ENCODE assay signal across 22 cellular contexts in genomic region chr3:56413911-56414310, GRCh38. TPM values are rescaled to one million over a fixed set of nuclear protein-coding genes. Genes with fewer than 3 reads are reported as not detected.
DNase-seq lines count a peak whose midpoint lies in the region; TF ChIP-seq lines count a peak whose summit lies in the region.
"Had no signal": no experiment of that assay in that cellular context is flagged by ENCODE, and none has a peak within 500 bp of the region (broad histone marks: within the 10 kb centered on the region; RNA-seq: fewer than 3 reads in every experiment).

No MANE protein-coding gene starts in this region.

- H3K79me2 ChIP-seq in H9 (ENCODE audit: insufficient read depth, low read length), result no peaks in the 10 kb centered on the region
- no peaks in the 10 kb centered on the region for H3K79me2 ChIP-seq in mesendoderm (ENCODE audit: control insufficient read depth, insufficient read depth, low read length)

- H3K36me3 ChIP-seq in mesendoderm (ENCODE audit: control insufficient read depth, insufficient read depth, low read length) (no peaks in the 10 kb centered on the region), colonic mucosa (no peaks in the 10 kb centered on the region)
- H3K36me3 ChIP-seq: SJSA1 had no signal

- H3K4me1 ChIP-seq in H9 (ENCODE audit: insufficient read depth, low read length) (peaks cover 5% of the 10 kb centered on the region; the same call in 1 of the 2 replicates), mesendoderm (ENCODE audit: control insufficient read depth, low read depth, low read length) (no peaks in the 10 kb centered on the region), colonic mucosa (no peaks in the 10 kb centered on the region)
- H3K4me1 ChIP-seq: SJSA1 had no signal

- no peak overlapping the region for H3K18ac ChIP-seq in H9 (ENCODE audit: insufficient read length, low read depth, low read length)
- H3K18ac ChIP-seq in mesendoderm (ENCODE audit: low read length), result no peak overlapping the region

- no peak overlapping the region for H2BK12ac ChIP-seq in H9 (ENCODE audit: insufficient read length, low read depth, low read length)

- H3K9me3 ChIP-seq in H9 (ENCODE audit: control insufficient read depth, low read depth, low read length) (no peaks in the 10 kb centered on the region), colonic mucosa (no peaks in the 10 kb centered on the region)
- H3K9me3 ChIP-seq: SJSA1 had no signal

- no peaks in the 10 kb centered on the region for H3K27me3 ChIP-seq in H9 (ENCODE audit: insufficient read depth, low read length)
- no peaks in the 10 kb centered on the region for H3K27me3 ChIP-seq in mesendoderm (ENCODE audit: insufficient read depth, low read length, poor library complexity)
- H3K27me3 ChIP-seq in colonic mucosa, result no peaks in the 10 kb centered on the region
- H3K27me3 ChIP-seq: SJSA1 had no signal

- H3K27me3 Mint-ChIP-seq in H9 (ENCODE audit: low read depth), result no peaks in the 10 kb centered on the region
- H3K27me3 Mint-ChIP-seq in activated naive CD8-positive, alpha-beta T cell treated with anti-CD3 and anti-CD28 coated beads for 36 hours, result no peaks in the 10 kb centered on the region
- peaks cover 1% of the 10 kb centered on the region for H3K27me3 Mint-ChIP-seq in activated naive CD4-positive, alpha-beta T cell treated with anti-CD3 and anti-CD28 coated beads, Interleukin-2, amount 10 ng/mL, durations not matched to agents 7 days and 5 days

- peak overlapping the region; percentile 41 to 80 (median 57); a peak in 5 of 7 replicates for H3K27ac Mint-ChIP-seq in H9
- no peak overlapping the region for H3K27ac Mint-ChIP-seq in activated naive CD8-positive, alpha-beta T cell treated with anti-CD3 and anti-CD28 coated beads for 36 hours
- no peak overlapping the region for H3K27ac Mint-ChIP-seq in activated naive CD4-positive, alpha-beta T cell treated with anti-CD3 and anti-CD28 coated beads, Interleukin-2, amount 10 ng/mL, durations not matched to agents 7 days and 5 days
- H3K27ac Mint-ChIP-seq: CD8-positive, alpha-beta memory T cell; IgD-negative memory B cell had no signal

- no peak overlapping the region for H2AK5ac ChIP-seq in H9 (ENCODE audit: insufficient read length, low read length)
- no peak overlapping the region for H2AK5ac ChIP-seq in mesendoderm (ENCODE audit: low read length)

- H3K56ac ChIP-seq in H9 (ENCODE audit: insufficient read length, low read depth, low read length), result no peak overlapping the region
- no peak overlapping the region for H3K56ac ChIP-seq in mesendoderm (ENCODE audit: low read length)

- no peak overlapping the region for H3K23ac ChIP-seq in H9 (ENCODE audit: insufficient read length, low read depth, low read length)
- H3K23ac ChIP-seq in mesendoderm (ENCODE audit: low read length), result no peak overlapping the region

- H2BK5ac ChIP-seq in H9 (ENCODE audit: insufficient read length, low read length) (no peak overlapping the region), mesendoderm (ENCODE audit: low read length) (no peak overlapping the region)

- CTCF ChIA-PET in activated naive CD4-positive, alpha-beta T cell treated with anti-CD3 and anti-CD28 coated beads, Interleukin-2, amount 10 ng/mL, durations not matched to agents 7 days and 5 days (lab: Charles Lee), result no interaction called here

- no peak overlapping the region for H2BK15ac ChIP-seq in H9 (ENCODE audit: low read depth, low read length)
- no peak overlapping the region for H2BK15ac ChIP-seq in mesendoderm (replicated peaks; ENCODE audit: low read depth)

- H4K5ac ChIP-seq in H9 (ENCODE audit: insufficient read length, low read depth, low read length) (no peak overlapping the region), mesendoderm (ENCODE audit: low read length) (no peak overlapping the region)

- H3K14ac ChIP-seq in H9 (ENCODE audit: insufficient read depth, low read length), result no peak overlapping the region; the same call in 1 of the 2 replicates

- WGBS in H9 (ENCODE audit: extremely low coverage, insufficient read length, low lambda C conversion rate), result no CpG with 5 or more reads among the region's 2 CpGs
- WGBS in mesendoderm (ENCODE audit: extremely low coverage, insufficient coverage, low lambda C conversion rate), result no CpG with 5 or more reads among the region's 2 CpGs

- peaks cover 0 to 3% of the 10 kb centered on the region in 2 experiments; a peak in 1 of 5 replicates for H3K9me3 Mint-ChIP-seq in H9
- peaks cover 1% of the 10 kb centered on the region for H3K9me3 Mint-ChIP-seq in activated naive CD8-positive, alpha-beta T cell treated with anti-CD3 and anti-CD28 coated beads for 36 hours
- H3K9me3 Mint-ChIP-seq in activated naive CD4-positive, alpha-beta T cell treated with anti-CD3 and anti-CD28 coated beads, Interleukin-2, amount 10 ng/mL, durations not matched to agents 7 days and 5 days, result no peaks in the 10 kb centered on the region

- TF ChIP-seq CTCF in H9 (conservative IDR thresholded peaks at IDR 0.05), result no peak
- no peak for TF ChIP-seq CTCF in epithelial cell of esophagus (IDR thresholded peaks at IDR 0.05; ENCODE audit: insufficient read depth, low read depth, low read length, missing control alignments)
- TF ChIP-seq CTCF in colonic mucosa (IDR thresholded peaks at IDR 0.05), result no peak

- DNase-seq in DMS53 treated with DMSO at 0.1 percent for 48 hours (lab: John Stamatoyannopoulos, UW; ENCODE audit: unreplicated experiment) (peak; percentile 2), H9 (no peak), epithelial cell of esophagus (ENCODE audit: low read depth) (peak; percentile 7), mesendoderm (peak; percentile 31), colonic mucosa (no peak)
- DNase-seq in activated naive CD8-positive, alpha-beta T cell treated with anti-CD3 and anti-CD28 coated beads for 36 hours, result no peak
- no peak for DNase-seq in activated naive CD4-positive, alpha-beta T cell treated with anti-CD3 and anti-CD28 coated beads, Interleukin-2, amount 10 ng/mL, durations not matched to agents 7 days and 5 days
- no peak for DNase-seq in stimulated activated naive CD4-positive, alpha-beta T cell (lab: John Stamatoyannopoulos, UW)
- DNase-seq: C1 segment of cervical spinal cord; CD8-positive, alpha-beta memory T cell; DND-41; HCEC 1CT; Kasumi-1; MM.1S; NCI-H1092; NCI-H1436 treated with DMSO at 0.1 percent for 48 hours; NCI-H2081; NCI-H2227 treated with DMSO at 0.1 percent for 48 hours; NCI-H524 treated with DMSO at 0.1 percent for 48 hours had no signal

- no peak overlapping the region for H3K4me2 ChIP-seq in H9 (ENCODE audit: insufficient read depth, insufficient read length, low read length)
- no peak overlapping the region for H3K4me2 ChIP-seq in mesendoderm (ENCODE audit: low read length)

- H3T11ph ChIP-seq in H9 (ENCODE audit: low read length), result no peak overlapping the region

- no peak overlapping the region for H4K91ac ChIP-seq in H9 (ENCODE audit: insufficient read length, low read depth, low read length)

- H3K27ac ChIP-seq in H9 (ENCODE audit: insufficient read length, low read depth, low read length) (no peak overlapping the region), mesendoderm (ENCODE audit: low read depth, low read length) (no peak overlapping the region), colonic mucosa (no peak overlapping the region)
- H3K27ac ChIP-seq: HL-60, SJSA1 had no signal

- H2BK120ac ChIP-seq in H9 (ENCODE audit: low read depth, low read length, poor library complexity, severe bottlenecking), result no peak overlapping the region
- no peak overlapping the region for H2BK120ac ChIP-seq in mesendoderm (ENCODE audit: low read depth, low read length)

- H3K23me2 ChIP-seq in H9 (ENCODE audit: insufficient read length, low read depth, low read length, poor library complexity, severe bottlenecking), result no peaks in the 10 kb centered on the region

- H3K79me1 ChIP-seq in H9 (ENCODE audit: insufficient read depth, low read depth, low read length, poor library complexity, severe bottlenecking), result no peaks in the 10 kb centered on the region
- H3K79me1 ChIP-seq in mesendoderm (ENCODE audit: low read length), result no peaks in the 10 kb centered on the region

- no peak overlapping the region for H2AFZ ChIP-seq in H9 (ENCODE audit: low read length)

- no peak overlapping the region for H2BK20ac ChIP-seq in H9 (ENCODE audit: low read depth, low read length, poor library complexity, severe bottlenecking)

- H4K8ac ChIP-seq in H9 (replicated peaks; ENCODE audit: insufficient read length, low read depth, low read length), result no peak overlapping the region
- no peak overlapping the region for H4K8ac ChIP-seq in mesendoderm (ENCODE audit: low read depth, low read length)

- H3K4me3 Mint-ChIP-seq in H9, result no peak overlapping the region
- no peak overlapping the region for H3K4me3 Mint-ChIP-seq in activated naive CD8-positive, alpha-beta T cell treated with anti-CD3 and anti-CD28 coated beads for 36 hours
- H3K4me3 Mint-ChIP-seq in activated naive CD4-positive, alpha-beta T cell treated with anti-CD3 and anti-CD28 coated beads, Interleukin-2, amount 10 ng/mL, durations not matched to agents 7 days and 5 days, result no peak overlapping the region
- H3K4me3 Mint-ChIP-seq: CD8-positive, alpha-beta memory T cell; IgD-negative memory B cell had no signal

- H3K4me3 ChIP-seq in epithelial cell of esophagus (ENCODE audit: low read length) (no peak overlapping the region), mesendoderm (ENCODE audit: low read length) (no peak overlapping the region), colonic mucosa (no peak overlapping the region)
- H3K4me3 ChIP-seq: SJSA1 had no signal

- intact Hi-C loops in colonic mucosa (cut with DNase I), result no loop called here

- no peak overlapping the region for H3K9ac ChIP-seq in H9 (ENCODE audit: extremely low read depth, insufficient read length, low read length)
- H3K9ac ChIP-seq in mesendoderm (ENCODE audit: low read length), result no peak overlapping the region
- H3K9ac ChIP-seq in colonic mucosa (ENCODE audit: low read depth in 2 of 2, low read length in 2 of 2), result no peak overlapping the region

- H3K4ac ChIP-seq in H9 (ENCODE audit: low read depth, low read length) (no peak overlapping the region), mesendoderm (ENCODE audit: low read depth, low read length) (no peak overlapping the region)

- no peaks in the 10 kb centered on the region for H4K20me1 ChIP-seq in H9 (ENCODE audit: control insufficient read depth, insufficient read depth, insufficient read length)

- H3K36me3 Mint-ChIP-seq in H9 (ENCODE audit: insufficient read depth in 1 of 3, low read depth in 3 of 3), result peaks cover 3 to 7% (median 5%) of the 10 kb centered on the region in 3 experiments; a peak in 4 of 7 replicates
- no peaks in the 10 kb centered on the region for H3K36me3 Mint-ChIP-seq in activated naive CD8-positive, alpha-beta T cell treated with anti-CD3 and anti-CD28 coated beads for 36 hours
- no peaks in the 10 kb centered on the region for H3K36me3 Mint-ChIP-seq in activated naive CD4-positive, alpha-beta T cell treated with anti-CD3 and anti-CD28 coated beads, Interleukin-2, amount 10 ng/mL, durations not matched to agents 7 days and 5 days
- H3K36me3 Mint-ChIP-seq: CD8-positive, alpha-beta memory T cell; IgD-negative memory B cell had no signal

- peaks cover 7 to 15% of the 10 kb centered on the region in 2 experiments for H3K4me1 Mint-ChIP-seq in H9
- H3K4me1 Mint-ChIP-seq in activated naive CD8-positive, alpha-beta T cell treated with anti-CD3 and anti-CD28 coated beads for 36 hours, result no peaks in the 10 kb centered on the region
- H3K4me1 Mint-ChIP-seq in activated naive CD4-positive, alpha-beta T cell treated with anti-CD3 and anti-CD28 coated beads, Interleukin-2, amount 10 ng/mL, durations not matched to agents 7 days and 5 days, result no peaks in the 10 kb centered on the region
- H3K4me1 Mint-ChIP-seq: CD8-positive, alpha-beta memory T cell; IgD-negative memory B cell had no signal

RNA-seq across cellular contexts. Expression of gene ERC2, which starts 54.4 kb away (rescaled TPM):
- total RNA-seq in H9 (2021) (15.4 and 15.5 TPM in 2 replicates), colonic mucosa (under 1 TPM; 0.21 to 0.30 TPM)
- polyA plus RNA-seq in mesendoderm (2013, experiment 1 of 2), result 8.7 TPM
- polyA plus RNA-seq in mesendoderm (2013, experiment 2 of 2), result 8.2 TPM
- total RNA-seq in activated naive CD8-positive, alpha-beta T cell treated with anti-CD3 and anti-CD28 coated beads for 36 hours, result not detected
- total RNA-seq: CD8-positive, alpha-beta memory T cell had no signal
- polyA plus RNA-seq: CD8-positive, alpha-beta memory T cell; IgD-negative memory B cell had no signal

Comparison
In these comparisons a context has a peak if more than half of its experiments do, and no peak if none do; other contexts are left out.
1. DNase-seq: peak in DMS53 treated with DMSO at 0.1 percent for 48 hours (single experiment), epithelial cell of esophagus (single experiment) and mesendoderm (single experiment); none in H9 (single experiment), activated naive CD8-positive, alpha-beta T cell treated with anti-CD3 and anti-CD28 coated beads for 36 hours (single experiment), colonic mucosa (single experiment), activated naive CD4-positive, alpha-beta T cell treated with anti-CD3 and anti-CD28 coated beads, Interleukin-2, amount 10 ng/mL, durations not matched to agents 7 days and 5 days (single experiment) and stimulated activated naive CD4-positive, alpha-beta T cell (0 of 6).
2. H3K27ac Mint-ChIP-seq: peak in H9 (3 of 3); none in activated naive CD8-positive, alpha-beta T cell treated with anti-CD3 and anti-CD28 coated beads for 36 hours (single experiment) and activated naive CD4-positive, alpha-beta T cell treated with anti-CD3 and anti-CD28 coated beads, Interleukin-2, amount 10 ng/mL, durations not matched to agents 7 days and 5 days (single experiment).
3. RNA of gene ERC2, which starts 54.4 kb away (total RNA-seq): 15.4 to 15.5 TPM in H9; 0.21 to 0.30 TPM in colonic mucosa and not detected in activated naive CD8-positive, alpha-beta T cell treated with anti-CD3 and anti-CD28 coated beads for 36 hours; every median in the first group is over 10 times any median in the second.